ENCODE assay signal across 8 cellular contexts in the genomic region with DNA sequence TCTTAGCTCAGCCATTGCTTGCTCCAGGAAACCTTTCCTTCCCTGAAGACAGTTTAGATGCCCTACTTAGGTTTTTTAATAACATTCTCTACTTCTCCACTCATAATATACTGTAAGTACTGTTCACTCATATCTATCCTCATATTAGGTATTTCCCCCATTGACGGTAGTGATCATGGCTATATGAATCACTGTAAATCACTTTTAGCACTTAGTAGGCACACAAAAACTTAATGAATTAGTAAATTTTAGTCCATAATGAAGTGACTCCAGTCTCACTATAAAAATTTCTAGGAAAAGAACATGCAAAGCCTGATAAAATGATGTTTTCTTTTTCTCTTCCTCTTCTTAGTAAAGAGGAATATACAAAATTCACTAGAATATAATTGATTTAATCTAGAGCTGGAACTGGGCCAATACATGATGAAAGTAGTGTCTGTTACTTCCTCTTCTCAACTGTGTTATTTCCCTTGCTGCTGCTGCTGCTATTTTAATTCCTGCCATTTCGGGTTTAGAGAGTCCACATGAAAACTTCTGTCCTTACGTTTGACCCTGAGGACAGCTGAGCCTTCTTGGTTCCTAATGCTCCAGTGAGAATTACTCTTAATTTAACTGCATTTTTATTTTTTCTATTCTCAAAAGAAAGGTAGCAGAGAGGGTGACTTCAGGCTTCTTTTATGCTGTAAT.
DNase-seq lines count a peak whose midpoint lies in the region; ATAC-seq and TF ChIP-seq lines count a peak whose summit lies in the region.

No MANE protein-coding gene starts in this region.

- H4K20me1 ChIP-seq in MM.1S (ENCODE audit: insufficient read depth, low read length) = no peaks in the 10 kb centered on the region

- no peaks in the 10 kb centered on the region for H3K9me2 ChIP-seq in MM.1S (replicated peaks; ENCODE audit: insufficient read depth, low read length)

- H3K4me1 ChIP-seq in MM.1S (ENCODE audit: low read length) = peaks cover 7% of the 10 kb centered on the region

- H3K4me1 Mint-ChIP-seq in CD14-positive monocyte = peaks cover 24% of the 10 kb centered on the region

- no peak overlapping the region for H2AFZ ChIP-seq in MM.1S (ENCODE audit: low read length)

- H3F3A ChIP-seq in MM.1S (ENCODE audit: insufficient read depth, low read length) = no peaks in the 10 kb centered on the region

- H3K9ac ChIP-seq in MM.1S (ENCODE audit: low read length) = no peak overlapping the region

- no peaks in the 10 kb centered on the region for H3K79me2 ChIP-seq in MM.1S (ENCODE audit: low read length)

- TF ChIP-seq CTCF in CD14-positive monocyte (IDR thresholded peaks at IDR 0.05) (no peak), MM.1S (IDR thresholded peaks at IDR 0.05; ENCODE audit: low read length) (no peak)

- no peak overlapping the region for H3K27ac ChIP-seq in MM.1S (ENCODE audit: low read length)

- H3K36me3 ChIP-seq in MM.1S (replicated peaks; ENCODE audit: insufficient read depth, low read length) = peaks cover 3% of the 10 kb centered on the region; the same call in 1 of the 2 replicates

- peak overlapping the region; percentile 59 to 92 (median 85) for H3K27ac Mint-ChIP-seq in CD14-positive monocyte

- no peaks in the 10 kb centered on the region for H3K27me3 Mint-ChIP-seq in CD14-positive monocyte (ENCODE audit: low read depth in 3 of 3)

- no peaks in the 10 kb centered on the region for H3K9me3 ChIP-seq in MM.1S (replicated peaks; ENCODE audit: insufficient read depth, low read length)

- no peak overlapping the region for H3K4me3 ChIP-seq in MM.1S (ENCODE audit: low read length)

- ATAC-seq in GM19035 (IDR thresholded peaks at IDR 0.05; ENCODE audit: unreplicated experiment) = peak; percentile 47

- peaks cover 35% of the 10 kb centered on the region in 2 donors for H3K36me3 Mint-ChIP-seq in CD14-positive monocyte

- H3K4me2 ChIP-seq in MM.1S (ENCODE audit: low read depth, low read length) = peak overlapping the region; percentile 20; the same call in 1 of the 2 replicates

- peaks cover 0 to 2% (median 0%) of the 10 kb centered on the region in 7 donors for H3K9me3 Mint-ChIP-seq in CD14-positive monocyte

- no peaks in the 10 kb centered on the region for H3K27me3 ChIP-seq in MM.1S (replicated peaks; ENCODE audit: insufficient read depth, low read length)

- DNase-seq in CD14-positive monocyte (ENCODE audit: low spot score) (no peak), MM.1S (peak; percentile 41), dermis blood vessel endothelial cell (peak; percentile 63), amniotic stem cell (lab: John Stamatoyannopoulos, UW) (no peak), HuH-7 (ENCODE audit: low spot score) (no peak)
- DNase-seq in stimulated activated CD8-positive, alpha-beta memory T cell treated with anti-CD3 and anti-CD28 coated beads, Interleukin-4, amount 100 ng/mL, for 48 hours = no peak
- no peak for DNase-seq in activated CD4-positive, CD25-positive, alpha-beta regulatory T cell (lab: John Stamatoyannopoulos, UW)

- intact Hi-C loops in CD14-positive monocyte (cut with micrococcal nuclease) = no loop called here

- H3K4me3 Mint-ChIP-seq in CD14-positive monocyte = peak overlapping the region; percentile 52 to 65

Comparison
In these comparisons a context has a peak if more than half of its experiments do, and no peak if none do; other contexts are left out.
1. DNase-seq: peak in MM.1S (single experiment) and dermis blood vessel endothelial cell (single experiment); none in CD14-positive monocyte (single experiment), stimulated activated CD8-positive, alpha-beta memory T cell treated with anti-CD3 and anti-CD28 coated beads, Interleukin-4, amount 100 ng/mL, for 48 hours (single experiment), amniotic stem cell (single experiment), HuH-7 (single experiment) and activated CD4-positive, CD25-positive, alpha-beta regulatory T cell (0 of 4).